3 cellular contexts compared by ENCODE assay signal in genomic region chr18:64287926-64288325, GRCh38.
A peak's percentile ranks its signal among the peaks of the same experiment; 100 is the strongest.
TF ChIP-seq lines count a peak whose summit lies in the region.

No MANE protein-coding gene starts in this region.

TF ChIP-seq in liver, 16 proteins besides CTCF, POLR2A, EP300 and RAD21:
- no peak for TF ChIP-seq ZBTB33 (IDR thresholded peaks at IDR 0.05)
- TF ChIP-seq HNF4A (conservative IDR thresholded peaks at IDR 0.05): no peak
- no peak for TF ChIP-seq ATF3 (IDR thresholded peaks at IDR 0.05)
- TF ChIP-seq EGR1 (IDR thresholded peaks at IDR 0.05; ENCODE audit: low read depth in 2 of 2): no peak
- no peak for TF ChIP-seq TAF1 (conservative IDR thresholded peaks at IDR 0.05)
- no peak for TF ChIP-seq JUND (IDR thresholded peaks at IDR 0.05)
- no peak for TF ChIP-seq MAX (IDR thresholded peaks at IDR 0.05)
- peak in 1 of 2 donors; percentile 47 for TF ChIP-seq RXRA (IDR thresholded peaks at IDR 0.05)
- TF ChIP-seq YY1 (IDR thresholded peaks at IDR 0.05): peak; percentile 76
- TF ChIP-seq FOXA1 (IDR thresholded peaks at IDR 0.05): no peak
- no peak for TF ChIP-seq SP1 (IDR thresholded peaks at IDR 0.05)
- no peak for TF ChIP-seq FOXA2 (IDR thresholded peaks at IDR 0.05)
- no peak for TF ChIP-seq HNF4G (IDR thresholded peaks at IDR 0.05)
- TF ChIP-seq NR2F2 (IDR thresholded peaks at IDR 0.05): no peak

TF ChIP-seq in HepG2, 621 proteins besides CTCF, POLR2A, EP300 and RAD21 (continued from another document):
- TF ChIP-seq ZBTB37 (CRISPR knock-in tag; IDR thresholded peaks at IDR 0.05) (no peak), FOXA1 (IDR thresholded peaks at IDR 0.05) (no peak), FOXA1 (CRISPR knock-in tag; IDR thresholded peaks at IDR 0.05) (no peak), ARID3A (IDR thresholded peaks at IDR 0.05; ENCODE audit: low read depth, low read length) (no peak), TAF15 (IDR thresholded peaks at IDR 0.05; ENCODE audit: low read depth, low read length, poor library complexity, severe bottlenecking) (no peak), ZSCAN21 (CRISPR knock-in tag; IDR thresholded peaks at IDR 0.05; ENCODE audit: borderline replicate concordance) (no peak)

TF ChIP-seq in GM23338, 12 proteins besides CTCF, POLR2A, EP300 and RAD21 (continued from another document):
- TF ChIP-seq REST (IDR thresholded peaks at IDR 0.05; ENCODE audit: unreplicated experiment) (no peak), ZNF114 (CRISPR knock-in tag; IDR thresholded peaks at IDR 0.05) (no peak), EZH2 (IDR thresholded peaks at IDR 0.05; ENCODE audit: low read depth, unreplicated experiment) (no peak), ETS1 (IDR thresholded peaks at IDR 0.05) (no peak), EZH2phosphoT487 (IDR thresholded peaks at IDR 0.05; ENCODE audit: unreplicated experiment) (no peak), ZNF331 (CRISPR knock-in tag; IDR thresholded peaks at IDR 0.05; ENCODE audit: low read depth) (no peak), STAT1 (IDR thresholded peaks at IDR 0.05; ENCODE audit: unreplicated experiment) (no peak), CREB1 (CRISPR knock-in tag; IDR thresholded peaks at IDR 0.05; ENCODE audit: low read depth) (no peak), ZNF462 (CRISPR knock-in tag; IDR thresholded peaks at IDR 0.05) (no peak), POLR2AphosphoS5 (IDR thresholded peaks at IDR 0.05; ENCODE audit: low read depth) (no peak)
TF ChIP-seq in GM23338: peak in this region for 0.
